In genomic region chr2:86249843-86250402, GRCh38 we compare ENCODE assay signal across 1 cellular context.
TF ChIP-seq lines count a peak whose summit lies in the region.

No MANE protein-coding gene starts in this region.

TF ChIP-seq in GM12878, 131 proteins besides CTCF, POLR2A, EP300 and RAD21 (continues in another document):
- TF ChIP-seq SP1 (IDR thresholded peaks at IDR 0.05; ENCODE audit: low read depth, low read length) (peak; percentile 50), CREB1 (IDR thresholded peaks at IDR 0.05; ENCODE audit: low read depth) (peak; percentile 76), SUPT20H (IDR thresholded peaks at IDR 0.05; ENCODE audit: borderline replicate concordance, control insufficient read depth, low read depth, low read length) (no peak), KLF5 (IDR thresholded peaks at IDR 0.05; ENCODE audit: partially characterized antibody) (no peak), ZBTB33 (IDR thresholded peaks at IDR 0.05) (no peak), IKZF1 (conservative IDR thresholded peaks at IDR 0.05) (peak; percentile 50), KAT2A (conservative IDR thresholded peaks at IDR 0.05; ENCODE audit: control insufficient read depth, low read depth, low read length) (no peak), SMAD5 (IDR thresholded peaks at IDR 0.05; ENCODE audit: low read depth) (no peak), BHLHE40 (IDR thresholded peaks at IDR 0.05; ENCODE audit: borderline replicate concordance in 1 of 2, low read depth in 2 of 2, low read length in 1 of 2) (peak; percentile 66 to 75), ZBTB4 (CRISPR knock-in tag; IDR thresholded peaks at IDR 0.05) (no peak), TARDBP (IDR thresholded peaks at IDR 0.05; ENCODE audit: borderline replicate concordance) (no peak), RELA (IDR thresholded peaks at IDR 0.05; ENCODE audit: borderline replicate concordance, partially characterized antibody) (no peak), ESRRA (IDR thresholded peaks at IDR 0.05; ENCODE audit: low read length) (no peak), USF1 (IDR thresholded peaks at IDR 0.05; ENCODE audit: borderline replicate concordance, extremely low read length, insufficient read depth, low read depth, low read length) (no peak), HDGF (IDR thresholded peaks at IDR 0.05) (no peak), SMARCA5 (IDR thresholded peaks at IDR 0.05) (peak; percentile 40; the same call in 1 of the 2 replicates), FOS (IDR thresholded peaks at IDR 0.05; ENCODE audit: borderline replicate concordance, extremely low read depth, insufficient read length) (no peak), ZNF24 (IDR thresholded peaks at IDR 0.05) (0 out of 2 replicates have a peak, but pooled peaks have one; percentile 20), PAX5 (IDR thresholded peaks at IDR 0.05; ENCODE audit: borderline replicate concordance, low read depth, low read length) (0 out of 2 replicates have a peak, but pooled peaks have one; percentile 50), NR2C1 (IDR thresholded peaks at IDR 0.05) (no peak), WRNIP1 (IDR thresholded peaks at IDR 0.05; ENCODE audit: borderline replicate concordance, low read depth, low read length) (no peak), FOXK2 (IDR thresholded peaks at IDR 0.05) (no peak), GATAD2B (conservative IDR thresholded peaks at IDR 0.05; ENCODE audit: low read depth) (no peak), NFIC (IDR thresholded peaks at IDR 0.05; ENCODE audit: low read depth, low read length) (peak; percentile 53), TCF12 (IDR thresholded peaks at IDR 0.05; ENCODE audit: low read depth, low read length) (peak; percentile 95), HDAC6 (IDR thresholded peaks at IDR 0.05; ENCODE audit: unreplicated experiment) (no peak), FOXM1 (IDR thresholded peaks at IDR 0.05; ENCODE audit: low read depth, low read length) (peak; percentile 66), NR2F1 (conservative IDR thresholded peaks at IDR 0.05) (no peak), NFXL1 (IDR thresholded peaks at IDR 0.05; ENCODE audit: borderline replicate concordance) (no peak), ATF2 (IDR thresholded peaks at IDR 0.05; ENCODE audit: low read length) (peak; percentile 68), PML (IDR thresholded peaks at IDR 0.05; ENCODE audit: low read length) (no peak), CBFB (IDR thresholded peaks at IDR 0.05; ENCODE audit: low read depth) (no peak), JUND (IDR thresholded peaks at IDR 0.05; ENCODE audit: low read depth, low read length) (no peak), ZNF622 (IDR thresholded peaks at IDR 0.05) (no peak), ZNF592 (IDR thresholded peaks at IDR 0.05) (no peak), MTA2 (IDR thresholded peaks at IDR 0.05; ENCODE audit: low read depth) (peak; percentile 47; the same call in 1 of the 2 replicates), NBN (IDR thresholded peaks at IDR 0.05) (no peak), IRF3 (IDR thresholded peaks at IDR 0.05) (no peak), POLR2AphosphoS5 (IDR thresholded peaks at IDR 0.05; ENCODE audit: low read length) (0 out of 2 replicates have a peak, but pooled peaks have one; percentile 44), ATF3 (IDR thresholded peaks at IDR 0.05; ENCODE audit: borderline replicate concordance, extremely low read depth, low read depth, low read length) (no peak), MTA3 (IDR thresholded peaks at IDR 0.05; ENCODE audit: borderline replicate concordance, low read length) (no peak; the same call in 1 of the 2 replicates), CHD4 (IDR thresholded peaks at IDR 0.05) (no peak), JUNB (IDR thresholded peaks at IDR 0.05) (peak; percentile 85), CHD2 (IDR thresholded peaks at IDR 0.05; ENCODE audit: borderline replicate concordance, low read depth, low read length) (no peak), BCL11A (IDR thresholded peaks at IDR 0.05; ENCODE audit: low read depth, low read length) (peak; percentile 71), BMI1 (IDR thresholded peaks at IDR 0.05; ENCODE audit: borderline replicate concordance) (no peak), MEF2B (IDR thresholded peaks at IDR 0.05; ENCODE audit: partially characterized antibody, poor library complexity, severe bottlenecking) (no peak), SREBF1 (IDR thresholded peaks at IDR 0.05; ENCODE audit: low read length) (no peak), RBBP5 (conservative IDR thresholded peaks at IDR 0.05) (no peak), EZH2 (IDR thresholded peaks at IDR 0.05; ENCODE audit: borderline replicate concordance, control insufficient read depth, low read depth, low read length) (no peak), YY1 (IDR thresholded peaks at IDR 0.05; ENCODE audit: low read depth, low read length) (peak; percentile 79), ZBED1 (IDR thresholded peaks at IDR 0.05; ENCODE audit: borderline replicate concordance) (no peak), SMC3 (IDR thresholded peaks at IDR 0.05; ENCODE audit: borderline replicate concordance, low read length) (peak; percentile 79), ETV6 (conservative IDR thresholded peaks at IDR 0.05 in 1 of 2, IDR thresholded peaks at IDR 0.05 in 1 of 2; ENCODE audit: borderline replicate concordance in 1 of 2, low read depth in 1 of 2) (no peak), MXI1 (IDR thresholded peaks at IDR 0.05; ENCODE audit: low read depth, low read length) (no peak), CBX5 (IDR thresholded peaks at IDR 0.05; ENCODE audit: low read depth) (no peak), ELK1 (IDR thresholded peaks at IDR 0.05; ENCODE audit: low read depth, low read length) (no peak), NR2C2 (IDR thresholded peaks at IDR 0.05; ENCODE audit: borderline replicate concordance, control insufficient read depth, insufficient read length, low read depth) (no peak), ASH2L (IDR thresholded peaks at IDR 0.05; ENCODE audit: borderline replicate concordance, low read depth) (no peak), IKZF2 (IDR thresholded peaks at IDR 0.05) (peak; percentile 41 to 47; a peak in 2 of 4 replicates), MAX (IDR thresholded peaks at IDR 0.05; ENCODE audit: low read depth, low read length) (no peak), MEF2A (IDR thresholded peaks at IDR 0.05; ENCODE audit: insufficient read depth, low read depth, low read length) (peak; percentile 71), SPI1 (IDR thresholded peaks at IDR 0.05; ENCODE audit: borderline replicate concordance, insufficient read depth, low read depth, low read length) (0 out of 2 replicates have a peak, but pooled peaks have one; percentile 1), DPF2 (IDR thresholded peaks at IDR 0.05) (peak; percentile 36; the same call in 1 of the 2 replicates)
